24 cellular contexts compared by ENCODE assay signal in genomic region chr2:25624635-25625034, GRCh38.
"Had no signal": no experiment of that assay in that cellular context is flagged by ENCODE, and none has a peak within 500 bp of the region (broad histone marks: within the 10 kb centered on the region; RNA-seq: fewer than 3 reads in every experiment).

No MANE protein-coding gene starts in this region.

- H3K27ac ChIP-seq: colonic mucosa, epithelial cell of prostate, esophagus squamous epithelium, gastrocnemius medialis, heart right ventricle, left lung, lower lobe of right lung had no signal

- H3K27me3 Mint-ChIP-seq: dendritic cell treated with granulocyte-macrophage colony-stimulating factor and Interleukin-4, amounts not matched to agents 40 ng/mL and 50 ng/mL, for 4 days; effector memory CD8-positive, alpha-beta T cell had no signal

- H3K9me3 Mint-ChIP-seq: dendritic cell treated with granulocyte-macrophage colony-stimulating factor and Interleukin-4, amounts not matched to agents 40 ng/mL and 50 ng/mL, for 4 days; effector memory CD8-positive, alpha-beta T cell; endodermal cell; mesothelial cell of epicardium had no signal

- ATAC-seq: effector memory CD8-positive, alpha-beta T cell; esophagus mucosa; gastrocnemius medialis; heart right ventricle; left cardiac atrium; left lung; left ventricle myocardium superior; lower lobe of right lung; mucosa of descending colon had no signal

- H3K4me3 Mint-ChIP-seq: dendritic cell treated with granulocyte-macrophage colony-stimulating factor and Interleukin-4, amounts not matched to agents 40 ng/mL and 50 ng/mL, for 4 days; effector memory CD8-positive, alpha-beta T cell; endodermal cell; mesothelial cell of epicardium had no signal

- DNase-seq: colonic mucosa; cortex of kidney; effector CD8-positive, alpha-beta T cell; effector memory CD8-positive, alpha-beta T cell; endodermal cell; erythroblast; esophagus squamous epithelium; foreskin fibroblast; foreskin melanocyte; gastrocnemius medialis; glutamatergic neuron; head of caudate nucleus; heart right ventricle; hippocampal formation; left cardiac atrium; left lung; left ventricle myocardium superior; lower lobe of right lung; mesenchymal stem cell; mucosa of descending colon had no signal

- H3K4me3 ChIP-seq: colonic mucosa, esophagus squamous epithelium, gastrocnemius medialis, heart right ventricle, left lung, lower lobe of right lung, mucosa of descending colon had no signal

- H3K4me1 ChIP-seq: colonic mucosa, gastrocnemius medialis, heart right ventricle, left lung, lower lobe of right lung had no signal

- H3K27me3 ChIP-seq: colonic mucosa, esophagus squamous epithelium, gastrocnemius medialis, heart right ventricle, left lung had no signal

- H3K9me3 ChIP-seq: colonic mucosa, esophagus squamous epithelium, gastrocnemius medialis, heart right ventricle, left lung, lower lobe of right lung, mucosa of descending colon had no signal

- H3K27ac Mint-ChIP-seq: dendritic cell treated with granulocyte-macrophage colony-stimulating factor and Interleukin-4, amounts not matched to agents 40 ng/mL and 50 ng/mL, for 4 days; effector memory CD8-positive, alpha-beta T cell; endodermal cell; mesothelial cell of epicardium had no signal

- H3K36me3 ChIP-seq: colonic mucosa had no signal
